19 cellular contexts compared by ENCODE assay signal in the genomic region with DNA sequence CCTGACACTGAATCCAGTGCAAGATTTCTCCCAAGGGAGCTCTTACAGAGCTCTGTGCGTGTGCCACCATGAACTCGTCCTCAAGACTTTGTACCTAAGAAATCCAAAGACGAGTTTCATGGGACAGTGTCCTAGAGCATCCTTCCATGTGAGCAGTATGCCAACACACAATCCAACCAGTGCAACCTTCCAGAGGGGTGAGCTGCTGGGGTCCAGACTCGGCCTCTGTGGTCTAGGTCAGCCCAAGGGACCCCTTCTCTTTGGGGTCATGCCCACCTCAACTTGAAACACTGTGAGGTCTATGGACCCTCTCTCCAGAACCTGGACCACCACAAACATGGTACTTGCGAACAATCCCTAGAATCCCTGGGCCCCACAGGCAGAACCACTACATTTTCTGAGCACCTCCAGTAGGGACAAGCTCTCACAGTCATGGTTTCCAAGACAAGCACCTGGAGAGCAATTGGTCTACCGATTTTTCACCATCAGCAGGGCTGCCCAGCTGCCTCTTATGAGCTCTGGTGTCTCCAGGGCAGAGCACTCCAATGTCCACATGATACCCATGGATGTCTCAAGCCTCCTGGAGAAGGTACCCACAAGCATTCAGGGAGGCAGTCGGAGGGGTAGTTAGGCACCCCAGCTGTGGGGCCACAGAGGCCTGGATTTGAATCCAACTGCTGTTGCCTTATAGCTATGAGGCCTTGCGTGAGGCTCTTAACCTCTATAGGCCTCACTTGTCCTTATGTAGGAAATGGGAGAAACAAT. TPM values are rescaled to one million over a fixed set of nuclear protein-coding genes. Genes with fewer than 3 reads are reported as not detected.
DNase-seq lines count a peak whose midpoint lies in the region; ATAC-seq and TF ChIP-seq lines count a peak whose summit lies in the region.
"Had no signal": no experiment of that assay in that cellular context is flagged by ENCODE, and none has a peak within 500 bp of the region (broad histone marks: within the 10 kb centered on the region; RNA-seq: fewer than 3 reads in every experiment).

No MANE protein-coding gene starts in this region.

- H3K27ac ChIP-seq in dorsolateral prefrontal cortex = peak overlapping the region in 56 of 59 donors; percentile 3 to 94 (median 81)
- peak overlapping the region; percentile 58 to 59 for H3K27ac ChIP-seq in thoracic aorta
- H3K27ac ChIP-seq: KMS-11 had no signal

- H3K27me3 ChIP-seq in dorsolateral prefrontal cortex (peaks cover 0 to 4% (median 0%) of the 10 kb centered on the region in 45 donors), thoracic aorta (replicated peaks; ENCODE audit: insufficient read depth) (no peaks in the 10 kb centered on the region)

- no peaks in the 10 kb centered on the region for H3K36me3 Mint-ChIP-seq in nephron (ENCODE audit: low read depth)
- no peaks in the 10 kb centered on the region for H3K36me3 Mint-ChIP-seq in activated T-cell treated with anti-CD3 and anti-CD28 coated beads, Interleukin-2, amount 50 U/mL, for 4 hours (ENCODE audit: insufficient read depth)
- H3K36me3 Mint-ChIP-seq: activated naive CD8-positive, alpha-beta T cell; stimulated activated effector memory CD8-positive, alpha-beta T cell treated with anti-CD3 and anti-CD28 coated beads, Interleukin-12 subunit alpha, Interleukin-12 subunit beta, amount 100 ng/mL, for 72 hours had no signal

- intact Hi-C loops in dorsolateral prefrontal cortex (cut with DNase I) = loop anchor here (5.0 to 10.0 kb wide), 4 partner anchors 113 to 290 kb away; no protein-coding TSS in a partner anchor

- ATAC-seq in thoracic aorta (ENCODE audit: insufficient number of reproducible peaks, low FRiP score, low read depth) (no peak), HG03097 (IDR thresholded peaks at IDR 0.05; ENCODE audit: low FRiP score, unreplicated experiment) (no peak)
- no peak for ATAC-seq in activated T-cell treated with anti-CD3 and anti-CD28 coated beads, Interleukin-2, amount 50 U/mL, for 4 hours
- ATAC-seq: left colon had no signal

- peaks cover 20 to 68% of the 10 kb centered on the region in 2 donors for H3K4me1 ChIP-seq in thoracic aorta (ENCODE audit: control insufficient read depth in 1 of 2, low read depth in 2 of 2)
- H3K4me1 ChIP-seq: parathyroid adenoma had no signal

- no peak for TF ChIP-seq CTCF in dorsolateral prefrontal cortex (IDR thresholded peaks at IDR 0.05 in 54 of 56, conservative IDR thresholded peaks at IDR 0.05 in 2 of 56; ENCODE audit: low read depth in 1 of 56, partially characterized antibody in 56 of 56)
- no peak for TF ChIP-seq CTCF in nephron (IDR thresholded peaks at IDR 0.05; ENCODE audit: unreplicated experiment in 3 of 3)
- no peak for TF ChIP-seq CTCF in thoracic aorta (IDR thresholded peaks at IDR 0.05)

- H3K9me3 ChIP-seq in thoracic aorta = no peaks in the 10 kb centered on the region

- peaks cover 76% of the 10 kb centered on the region for H3K4me1 Mint-ChIP-seq in nephron
- H3K4me1 Mint-ChIP-seq in activated T-cell treated with anti-CD3 and anti-CD28 coated beads, Interleukin-2, amount 50 U/mL, for 4 hours (ENCODE audit: low read depth) = peaks cover 5% of the 10 kb centered on the region

- H3K36me3 ChIP-seq in thoracic aorta = no peaks in the 10 kb centered on the region

- DNase-seq in activated T-cell treated with anti-CD3 and anti-CD28 coated beads, Interleukin-2, amount 50 U/mL, for 1 hour = peak; percentile 2
- DNase-seq in activated T-cell treated with anti-CD3 and anti-CD28 coated beads for 4 hours (no peak), dorsolateral prefrontal cortex (no peak), thoracic aorta (ENCODE audit: low spot score) (no peak), NCI-H2081 (lab: John Stamatoyannopoulos, UW) (no peak)
- DNase-seq in activated T-cell treated with anti-CD3 and anti-CD28 coated beads, Interleukin-2, amount 50 U/mL, for 4 hours = no peak
- DNase-seq: activated CD4-positive, alpha-beta T cell treated with anti-CD3 and anti-CD28 coated beads, Interleukin-2, amount 50 U/mL, for 1 hour; activated T-cell treated with anti-CD3 and anti-CD28 coated beads, Interleukin-2, amount 50 U/mL, for 24 hours; effector CD4-positive, alpha-beta T cell; NCI-H1092; NCI-H82 had no signal

- peak overlapping the region; percentile 42 to 75 (median 44) for H3K27ac Mint-ChIP-seq in nephron
- H3K27ac Mint-ChIP-seq: activated naive CD8-positive, alpha-beta T cell; activated T-cell treated with anti-CD3 and anti-CD28 coated beads, Interleukin-2, amount 50 U/mL, for 24 hours; CD4-positive, alpha-beta T cell; stimulated activated effector memory CD8-positive, alpha-beta T cell treated with anti-CD3 and anti-CD28 coated beads, Interleukin-12 subunit alpha, Interleukin-12 subunit beta, amount 100 ng/mL, for 72 hours had no signal

- no peak overlapping the region for H3K4me3 ChIP-seq in dorsolateral prefrontal cortex
- no peak overlapping the region for H3K4me3 ChIP-seq in thoracic aorta

- H3K9me3 Mint-ChIP-seq in nephron = no peaks in the 10 kb centered on the region
- H3K9me3 Mint-ChIP-seq in activated T-cell treated with anti-CD3 and anti-CD28 coated beads, Interleukin-2, amount 50 U/mL, for 4 hours = no peaks in the 10 kb centered on the region
- H3K9me3 Mint-ChIP-seq: activated T-cell treated with anti-CD3 and anti-CD28 coated beads, Interleukin-2, amount 50 U/mL, for 24 hours; CD4-positive, alpha-beta T cell; stimulated activated effector memory CD8-positive, alpha-beta T cell treated with anti-CD3 and anti-CD28 coated beads, Interleukin-12 subunit alpha, Interleukin-12 subunit beta, amount 100 ng/mL, for 72 hours had no signal

- peaks cover 30% of the 10 kb centered on the region for H3K27me3 Mint-ChIP-seq in nephron (ENCODE audit: low read depth)
- peaks cover 35% of the 10 kb centered on the region for H3K27me3 Mint-ChIP-seq in activated T-cell treated with anti-CD3 and anti-CD28 coated beads, Interleukin-2, amount 50 U/mL, for 4 hours (ENCODE audit: low read depth)

- no peak overlapping the region for H3K4me3 Mint-ChIP-seq in nephron
- no peak overlapping the region for H3K4me3 Mint-ChIP-seq in activated T-cell treated with anti-CD3 and anti-CD28 coated beads, Interleukin-2, amount 50 U/mL, for 4 hours
- H3K4me3 Mint-ChIP-seq: activated naive CD8-positive, alpha-beta T cell; activated T-cell treated with anti-CD3 and anti-CD28 coated beads, Interleukin-2, amount 50 U/mL, for 24 hours; CD4-positive, alpha-beta T cell; stimulated activated effector memory CD8-positive, alpha-beta T cell treated with anti-CD3 and anti-CD28 coated beads, Interleukin-12 subunit alpha, Interleukin-12 subunit beta, amount 100 ng/mL, for 72 hours had no signal

RNA-seq across cellular contexts. Expression of gene CHST1, which starts 7.7 kb away (rescaled TPM):
- total RNA-seq in dorsolateral prefrontal cortex (100 to 1,000 TPM in 61 of 120 experiments, 10 to 100 TPM in 59; 51.7 to 159 (median 100) TPM), thoracic aorta (10 to 100 TPM; 48.7 to 50.2 TPM)
- under 1 TPM in 2 of 3 donors, not detected in 1; 0.08 to 0.25 TPM for total RNA-seq in activated T-cell treated with anti-CD3 and anti-CD28 coated beads, Interleukin-2, amount 50 U/mL, for 4 hours
- total RNA-seq: CD4-positive, alpha-beta T cell had no signal

Comparison
In these comparisons a context has a peak if more than half of its experiments do, and no peak if none do; other contexts are left out.
1. RNA of gene CHST1, which starts 7.7 kb away (total RNA-seq): 51.7 to 159 TPM in dorsolateral prefrontal cortex and 48.7 to 50.2 TPM in thoracic aorta; 0.08 to 0.25 TPM in activated T-cell treated with anti-CD3 and anti-CD28 coated beads, Interleukin-2, amount 50 U/mL, for 4 hours; every median in the first group is over 10 times any median in the second.